In genomic region chr9:122095010-122095767, GRCh38 we compare ENCODE assay signal across 8 cellular contexts. TPM values are rescaled to one million over a fixed set of nuclear protein-coding genes. Genes with fewer than 3 reads are reported as not detected.
DNase-seq lines count a peak whose midpoint lies in the region; ATAC-seq and TF ChIP-seq lines count a peak whose summit lies in the region.

No MANE protein-coding gene starts in this region.

- no peak for TF ChIP-seq POLR2A in gastrocnemius medialis (IDR thresholded peaks at IDR 0.05)

- H3K36me3 Mint-ChIP-seq in CD4-positive, CD25-positive, alpha-beta regulatory T cell, result no peaks in the 10 kb centered on the region
- H3K36me3 Mint-ChIP-seq in HFFc6 (ENCODE audit: low read depth) (no peaks in the 10 kb centered on the region), glutamatergic neuron (ENCODE audit: unreplicated experiment) (no peaks in the 10 kb centered on the region)

- peaks cover 25% of the 10 kb centered on the region for H3K27me3 Mint-ChIP-seq in CD4-positive, CD25-positive, alpha-beta regulatory T cell
- H3K27me3 Mint-ChIP-seq in HFFc6 (ENCODE audit: insufficient read depth) (peaks cover 8% of the 10 kb centered on the region), glutamatergic neuron (ENCODE audit: unreplicated experiment) (peaks cover 7% of the 10 kb centered on the region)

- H3K9me3 Mint-ChIP-seq in CD4-positive, CD25-positive, alpha-beta regulatory T cell, result peaks cover 0 to 1% (median 0%) of the 10 kb centered on the region in 7 donors
- no peaks in the 10 kb centered on the region for H3K9me3 Mint-ChIP-seq in HFFc6
- H3K9me3 Mint-ChIP-seq in glutamatergic neuron (ENCODE audit: unreplicated experiment), result peaks cover 9% of the 10 kb centered on the region

- no peak for ATAC-seq in CD4-positive, CD25-positive, alpha-beta regulatory T cell (ENCODE audit: low read depth in 2 of 2)
- no peak for ATAC-seq in Panc1
- ATAC-seq in gastrocnemius medialis, result no peak
- ATAC-seq in HG03342 (IDR thresholded peaks at IDR 0.05; ENCODE audit: unreplicated experiment), result no peak

- peaks cover 4% of the 10 kb centered on the region for H3K27me3 ChIP-seq in CD4-positive, CD25-positive, alpha-beta regulatory T cell (ENCODE audit: control insufficient read depth, insufficient read depth, low read length)
- H3K27me3 ChIP-seq in Panc1 (ENCODE audit: control insufficient read depth, insufficient read depth, low read length) (no peaks in the 10 kb centered on the region), gastrocnemius medialis (no peaks in the 10 kb centered on the region)

- intact Hi-C loops in Panc1 (cut with micrococcal nuclease; ENCODE audit: unreplicated experiment), result loop anchor here (10.0 kb wide), 1 partner anchor 360 kb away; no protein-coding TSS in a partner anchor
- intact Hi-C loops in gastrocnemius medialis (cut with DNase I; ENCODE audit: low total_unique reads), result loop anchor here (10.0 kb wide), 1 partner anchor 810 kb away; the partner anchor contains the start of gene RC3H2

- H3K9me3 ChIP-seq in CD4-positive, CD25-positive, alpha-beta regulatory T cell (ENCODE audit: control insufficient read depth in 2 of 2, low read length in 2 of 2), result no peaks in the 10 kb centered on the region
- no peaks in the 10 kb centered on the region for H3K9me3 ChIP-seq in Panc1 (ENCODE audit: control insufficient read depth, insufficient read depth, low read depth, low read length)
- H3K9me3 ChIP-seq in gastrocnemius medialis, result no peaks in the 10 kb centered on the region

- H3K4me3 Mint-ChIP-seq in CD4-positive, CD25-positive, alpha-beta regulatory T cell, result peak overlapping the region; percentile 25 to 85 (median 64)
- H3K4me3 Mint-ChIP-seq in HFFc6 (no peak overlapping the region), glutamatergic neuron (ENCODE audit: unreplicated experiment) (no peak overlapping the region)

- in situ Hi-C loops in Panc1 (cut with HindIII; ENCODE audit: low pct_unique_long_range_greater_than_20kb, low sequenced_read_pairs), result no loop called here
- in situ Hi-C loops in gastrocnemius medialis (cut with MboI; ENCODE audit: low sequenced_read_pairs in 4 of 4), result no loop called here

- POLR2A ChIA-PET in Panc1 (lab: Charles Lee), result no interaction called here

- peak; percentile 21 to 76 (median 42) for DNase-seq in CD4-positive, CD25-positive, alpha-beta regulatory T cell
- DNase-seq in HFFc6 (peak; percentile 44), Panc1 (ENCODE audit: low read depth, low spot score) (peak; percentile 43), glutamatergic neuron (peak; percentile 60), gastrocnemius medialis (no peak), NCI-H2029 treated with DMSO at 0.1 percent for 48 hours (lab: John Stamatoyannopoulos, UW) (no peak)
- DNase-seq in activated effector memory CD4-positive, alpha-beta T cell treated with Interleukin-2 at 50 U/mL for 16 hours, result peak; percentile 23

- H3K27ac Mint-ChIP-seq in CD4-positive, CD25-positive, alpha-beta regulatory T cell, result no peak overlapping the region
- H3K27ac Mint-ChIP-seq in HFFc6 (no peak overlapping the region), glutamatergic neuron (ENCODE audit: unreplicated experiment) (no peak overlapping the region)

- H3K4me1 Mint-ChIP-seq in CD4-positive, CD25-positive, alpha-beta regulatory T cell, result peaks cover 12 to 46% (median 32%) of the 10 kb centered on the region in 4 donors
- H3K4me1 Mint-ChIP-seq in HFFc6 (ENCODE audit: low read depth), result peaks cover 34% of the 10 kb centered on the region
- peaks cover 14% of the 10 kb centered on the region for H3K4me1 Mint-ChIP-seq in glutamatergic neuron (ENCODE audit: low read depth, unreplicated experiment)

- H3K4me1 ChIP-seq in CD4-positive, CD25-positive, alpha-beta regulatory T cell (ENCODE audit: control insufficient read depth, insufficient read depth, low read length, poor library complexity, severe bottlenecking), result peaks cover 25% of the 10 kb centered on the region
- H3K4me1 ChIP-seq in Panc1 (ENCODE audit: control insufficient read depth, insufficient read depth, low read length), result no peaks in the 10 kb centered on the region
- peaks cover 29 to 49% of the 10 kb centered on the region in 2 donors for H3K4me1 ChIP-seq in gastrocnemius medialis

- CTCF ChIA-PET in Panc1 (lab: Charles Lee), result no interaction called here

- H3K36me3 ChIP-seq in CD4-positive, CD25-positive, alpha-beta regulatory T cell (ENCODE audit: control insufficient read depth, insufficient read depth, low read length), result no peaks in the 10 kb centered on the region
- no peaks in the 10 kb centered on the region for H3K36me3 ChIP-seq in Panc1 (ENCODE audit: control insufficient read depth, insufficient read depth, low read length)
- H3K36me3 ChIP-seq in gastrocnemius medialis, result no peaks in the 10 kb centered on the region

- TF ChIP-seq CTCF in HFFc6 (IDR thresholded peaks at IDR 0.05) (peak; percentile 83), Panc1 (IDR thresholded peaks at IDR 0.05) (peak; percentile 81), glutamatergic neuron (IDR thresholded peaks at IDR 0.05; ENCODE audit: partially characterized antibody, unreplicated experiment) (peak; percentile 60), gastrocnemius medialis (IDR thresholded peaks at IDR 0.05 in 4 of 5, conservative IDR thresholded peaks at IDR 0.05 in 1 of 5) (peak in 3 of 5 experiments; percentile 31 to 62 (median 38))

- no peak overlapping the region for H3K27ac ChIP-seq in CD4-positive, CD25-positive, alpha-beta regulatory T cell (ENCODE audit: insufficient read depth, low read length, poor library complexity, severe bottlenecking)
- H3K27ac ChIP-seq in Panc1 (ENCODE audit: low read length) (no peak overlapping the region), gastrocnemius medialis (no peak overlapping the region)

- no TSS peak for BruUV-seq in Panc1 (replicated peaks; lab: Mats Ljungman, UMichigan)

- no peak overlapping the region for H3K4me3 ChIP-seq in CD4-positive, CD25-positive, alpha-beta regulatory T cell (ENCODE audit: low read depth, low read length)
- H3K4me3 ChIP-seq in Panc1 (ENCODE audit: low read depth in 2 of 2, low read length in 2 of 2) (no peak overlapping the region; a peak in 1 of 4 replicates), gastrocnemius medialis (no peak overlapping the region)

RNA-seq across cellular contexts. Expression of gene TTLL11, which starts 2.1 kb away (rescaled TPM):
- 3.5 TPM for total RNA-seq in CD4-positive, CD25-positive, alpha-beta regulatory T cell
- 1 to 10 TPM; 2.0 to 6.1 (median 4.2) TPM for polyA plus RNA-seq in CD4-positive, CD25-positive, alpha-beta regulatory T cell
- total RNA-seq in HFFc6 (2021; fragmentation: NEBNext Ultra II Directional; extraction: Animal tissue kit (Norgen Biotek cat#: 25700)), result 10 to 100 TPM in 1 of 6 experiments, 1 to 10 TPM in 5; 6.9 to 10.2 (median 8.3) TPM
- total RNA-seq in Panc1 (2021; ENCODE audit: unreplicated experiment), result 1.1 TPM
- 0.93 TPM for polyA plus RNA-seq in Panc1 (2012; ENCODE audit: insufficient read length)
- total RNA-seq in glutamatergic neuron (ENCODE audit: unreplicated experiment), result 23.9 TPM
- 10 to 100 TPM; 12.3 to 20.5 (median 15.3) TPM for total RNA-seq in gastrocnemius medialis

Comparison
In these comparisons a context has a peak if more than half of its experiments do, and no peak if none do; other contexts are left out.
1. DNase-seq: peak in CD4-positive, CD25-positive, alpha-beta regulatory T cell (3 of 3), HFFc6 (single experiment), Panc1 (single experiment), activated effector memory CD4-positive, alpha-beta T cell treated with Interleukin-2 at 50 U/mL for 16 hours (single experiment) and glutamatergic neuron (single experiment); none in gastrocnemius medialis (0 of 2) and NCI-H2029 treated with DMSO at 0.1 percent for 48 hours (single experiment).
2. H3K4me3 Mint-ChIP-seq: peak in CD4-positive, CD25-positive, alpha-beta regulatory T cell (4 of 4); none in HFFc6 (single experiment) and glutamatergic neuron (single experiment).
3. Peak in every context shown above with its lines, with median percentiles within 50 percentile points of each other: CTCF ChIP-seq.